19 cellular contexts compared by ENCODE assay signal in the genomic region with DNA sequence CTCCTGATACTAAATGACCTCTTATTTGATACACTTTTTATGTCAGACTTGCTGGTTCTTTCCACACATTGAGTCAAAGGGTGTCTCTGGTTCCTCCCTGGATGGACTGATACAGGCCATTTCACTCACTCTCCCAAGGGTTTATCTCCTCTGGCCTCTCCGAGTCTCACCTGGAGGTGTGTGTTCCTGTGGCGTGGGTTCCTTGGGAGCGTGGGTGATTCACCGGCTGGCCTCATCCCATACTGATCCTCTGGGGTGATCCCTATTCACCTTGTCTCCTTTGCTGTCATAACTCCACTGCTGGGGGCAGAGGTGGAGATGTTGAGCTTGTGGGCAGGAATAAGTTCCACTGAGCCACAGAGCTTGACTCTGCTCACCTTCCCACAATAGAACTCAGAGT.
DNase-seq lines count a peak whose midpoint lies in the region; ATAC-seq, FAIRE-seq and TF ChIP-seq lines count a peak whose summit lies in the region.
"Had no signal": no experiment of that assay in that cellular context is flagged by ENCODE, and none has a peak within 500 bp of the region (broad histone marks: within the 10 kb centered on the region; RNA-seq: fewer than 3 reads in every experiment).

No MANE protein-coding gene starts in this region.

- no peaks in the 10 kb centered on the region for H3K9me1 ChIP-seq in keratinocyte (ENCODE audit: control insufficient read depth, extremely low read depth, insufficient read depth, low read length)

- intact Hi-C loops in left ventricle myocardium inferior (cut with micrococcal nuclease) (no loop called here), left ventricle myocardium superior (cut with micrococcal nuclease) (no loop called here), thyroid gland (cut with DNase I) (no loop called here)
- intact Hi-C loops in activated T-helper 1 cell treated with anti-CD3 and anti-CD28 coated beads, Interleukin-12 subunit alpha, Interleukin-12 subunit beta, Interleukin-2, Interleukin-4 antibody, amounts not matched to agents 30 ng/mL and 10 ng/mL and 1 ng/mL, durations not matched to agents 14 hours and 24 hours and 36 hours (cut with micrococcal nuclease) = no loop called here

- H3K9me3 Mint-ChIP-seq in activated T-helper 1 cell treated with anti-CD3 and anti-CD28 coated beads, Interleukin-12 subunit alpha, Interleukin-12 subunit beta, Interleukin-2, Interleukin-4 antibody, amounts not matched to agents 30 ng/mL and 10 ng/mL and 1 ng/mL, durations not matched to agents 14 hours and 24 hours and 36 hours = no peaks in the 10 kb centered on the region

- no peak overlapping the region for H3K4me3 Mint-ChIP-seq in activated T-helper 1 cell treated with anti-CD3 and anti-CD28 coated beads, Interleukin-12 subunit alpha, Interleukin-12 subunit beta, Interleukin-2, Interleukin-4 antibody, amounts not matched to agents 30 ng/mL and 10 ng/mL and 1 ng/mL, durations not matched to agents 14 hours and 24 hours and 36 hours

- dilution Hi-C loops in keratinocyte (cut with MboI; ENCODE audit: extremely low pct_ligation_motif_present, low sequenced_read_pairs) = no loop called here

- 98 to 100% methylated on average over 4 of the region's 4 CpGs for WGBS in thyroid gland, 2 donors

- H4K20me1 ChIP-seq in keratinocyte (ENCODE audit: control insufficient read depth, extremely low read depth, insufficient read depth, low read length) = no peaks in the 10 kb centered on the region

- no peak overlapping the region for H3K9ac ChIP-seq in keratinocyte (ENCODE audit: control insufficient read depth, extremely low read depth, insufficient read depth, low read length)

- H3K4me2 ChIP-seq in keratinocyte (ENCODE audit: control insufficient read depth, extremely low read depth, insufficient read depth, low read depth, low read length) = peak overlapping the region; percentile 40

- no peaks in the 10 kb centered on the region for H3K79me2 ChIP-seq in keratinocyte (ENCODE audit: control insufficient read depth, insufficient read depth, low read length)

- peaks cover 56% of the 10 kb centered on the region for H3K36me3 Mint-ChIP-seq in activated T-helper 1 cell treated with anti-CD3 and anti-CD28 coated beads, Interleukin-12 subunit alpha, Interleukin-12 subunit beta, Interleukin-2, Interleukin-4 antibody, amounts not matched to agents 30 ng/mL and 10 ng/mL and 1 ng/mL, durations not matched to agents 14 hours and 24 hours and 36 hours (ENCODE audit: low read depth)

- H3K4me1 ChIP-seq in left ventricle myocardium inferior (peaks cover 71% of the 10 kb centered on the region), keratinocyte (ENCODE audit: control insufficient read depth, extremely low read depth, insufficient read depth, low read length) (peaks cover 13% of the 10 kb centered on the region), thyroid gland (peaks cover 65 to 89% of the 10 kb centered on the region in 2 donors)

- no peak for FAIRE-seq in keratinocyte (lab: Jason Lieb, UNC)
- FAIRE-seq: colon, TTC549 had no signal

- no peak for TF ChIP-seq CTCF in left ventricle myocardium inferior (IDR thresholded peaks at IDR 0.05; ENCODE audit: borderline replicate concordance)
- TF ChIP-seq CTCF in keratinocyte (optimal IDR thresholded peaks at IDR 0.05 in 1 of 3, IDR thresholded peaks at IDR 0.05 in 1 of 3, conservative IDR thresholded peaks at IDR 0.05 in 1 of 3; ENCODE audit: extremely low read depth in 1 of 3, insufficient read depth in 2 of 3, low read length in 3 of 3) = no peak
- TF ChIP-seq CTCF in thyroid gland (IDR thresholded peaks at IDR 0.05) = no peak

- no peaks in the 10 kb centered on the region for H3K27me3 ChIP-seq in left ventricle myocardium inferior (ENCODE audit: low read depth)
- H3K27me3 ChIP-seq in keratinocyte (ENCODE audit: control insufficient read depth, extremely low read depth, insufficient read depth, low read length) = no peaks in the 10 kb centered on the region
- no peaks in the 10 kb centered on the region for H3K27me3 ChIP-seq in thyroid gland
- H3K27me3 ChIP-seq: ovary had no signal

- H3K4me1 Mint-ChIP-seq in activated T-helper 1 cell treated with anti-CD3 and anti-CD28 coated beads, Interleukin-12 subunit alpha, Interleukin-12 subunit beta, Interleukin-2, Interleukin-4 antibody, amounts not matched to agents 30 ng/mL and 10 ng/mL and 1 ng/mL, durations not matched to agents 14 hours and 24 hours and 36 hours (ENCODE audit: low read depth) = peaks cover 49% of the 10 kb centered on the region

- H3K4me3 ChIP-seq in left ventricle myocardium inferior (no peak overlapping the region), keratinocyte (ENCODE audit: control insufficient read depth in 2 of 3, extremely low read depth in 1 of 3, insufficient read depth in 2 of 3, low read depth in 1 of 3, low read length in 3 of 3) (no peak overlapping the region), thyroid gland (replicated peaks in 1 of 3) (no peak overlapping the region)
- H3K4me3 ChIP-seq: ovary had no signal

- DNase-seq in left ventricle myocardium inferior = no peak
- DNase-seq in left ventricle myocardium superior = no peak
- DNase-seq in activated T-helper 1 cell treated with anti-CD3 and anti-CD28 coated beads, Interleukin-12 subunit alpha, Interleukin-12 subunit beta, Interleukin-2, Interleukin-4 antibody, amounts not matched to agents 30 ng/mL and 10 ng/mL and 1 ng/mL, durations not matched to agents 14 hours and 24 hours and 36 hours (ENCODE audit: low spot score) = no peak
- no peak for DNase-seq in keratinocyte (ENCODE audit: low read depth, low spot score)
- no peak for DNase-seq in thyroid gland
- DNase-seq in activated CD4-positive, alpha-beta T cell treated with anti-CD3 and anti-CD28 coated beads for 48 hours = no peak
- DNase-seq: activated CD8-positive, alpha-beta memory T cell treated with anti-CD3 and anti-CD28 coated beads for 24 hours; activated naive CD4-positive, alpha-beta T cell treated with anti-CD3 and anti-CD28 coated beads, Interleukin-2, amount 50 U/mL, for 16 hours; H7; mesendoderm; NCI-H2029 treated with DMSO at 0.1 percent for 48 hours; NCI-H82; ovary; SIG-M5 had no signal

- no peak overlapping the region for H2AFZ ChIP-seq in keratinocyte (ENCODE audit: control insufficient read depth, low read length)

- H3K27ac Mint-ChIP-seq in activated T-helper 1 cell treated with anti-CD3 and anti-CD28 coated beads, Interleukin-12 subunit alpha, Interleukin-12 subunit beta, Interleukin-2, Interleukin-4 antibody, amounts not matched to agents 30 ng/mL and 10 ng/mL and 1 ng/mL, durations not matched to agents 14 hours and 24 hours and 36 hours = peak overlapping the region; percentile 14

- H3K27ac ChIP-seq in left ventricle myocardium inferior (replicated peaks) = peak overlapping the region; percentile 59
- peak overlapping the region; percentile 22 for H3K27ac ChIP-seq in keratinocyte (ENCODE audit: control insufficient read depth, insufficient read depth, low read length)
- peak overlapping the region in 2 of 3 donors; percentile 68 to 87 for H3K27ac ChIP-seq in thyroid gland
- H3K27ac ChIP-seq: HL-60, ovary had no signal

- ATAC-seq in left ventricle myocardium superior (no peak), HG03439 (IDR thresholded peaks at IDR 0.05; ENCODE audit: unreplicated experiment) (no peak), GM21576 (IDR thresholded peaks at IDR 0.05; ENCODE audit: unreplicated experiment) (no peak)

- no peaks in the 10 kb centered on the region for H3K27me3 Mint-ChIP-seq in activated T-helper 1 cell treated with anti-CD3 and anti-CD28 coated beads, Interleukin-12 subunit alpha, Interleukin-12 subunit beta, Interleukin-2, Interleukin-4 antibody, amounts not matched to agents 30 ng/mL and 10 ng/mL and 1 ng/mL, durations not matched to agents 14 hours and 24 hours and 36 hours (ENCODE audit: insufficient read depth)

- H3K36me3 ChIP-seq in left ventricle myocardium inferior (peaks cover 8% of the 10 kb centered on the region), keratinocyte (ENCODE audit: control insufficient read depth in 2 of 2, extremely low read depth in 1 of 2, insufficient read depth in 2 of 2, low read length in 2 of 2) (no peaks in the 10 kb centered on the region), thyroid gland (no peaks in the 10 kb centered on the region)
- H3K36me3 ChIP-seq: ovary had no signal

- no peak for TF ChIP-seq POLR2A in thyroid gland (IDR thresholded peaks at IDR 0.05)

- no peaks in the 10 kb centered on the region for H3K9me3 ChIP-seq in left ventricle myocardium inferior (replicated peaks)
- H3K9me3 ChIP-seq in keratinocyte (ENCODE audit: control insufficient read depth, low read depth, low read length) = no peaks in the 10 kb centered on the region
- H3K9me3 ChIP-seq in thyroid gland = no peaks in the 10 kb centered on the region
- H3K9me3 ChIP-seq: ovary had no signal

Comparison
In these comparisons a context has a peak if more than half of its experiments do, and no peak if none do; other contexts are left out.
1. H3K27ac ChIP-seq: peak in every context shown above with its lines; median percentile 78 in thyroid gland; 59 in left ventricle myocardium inferior; 22 in keratinocyte.